8 cellular contexts compared by ENCODE assay signal in the genomic region with DNA sequence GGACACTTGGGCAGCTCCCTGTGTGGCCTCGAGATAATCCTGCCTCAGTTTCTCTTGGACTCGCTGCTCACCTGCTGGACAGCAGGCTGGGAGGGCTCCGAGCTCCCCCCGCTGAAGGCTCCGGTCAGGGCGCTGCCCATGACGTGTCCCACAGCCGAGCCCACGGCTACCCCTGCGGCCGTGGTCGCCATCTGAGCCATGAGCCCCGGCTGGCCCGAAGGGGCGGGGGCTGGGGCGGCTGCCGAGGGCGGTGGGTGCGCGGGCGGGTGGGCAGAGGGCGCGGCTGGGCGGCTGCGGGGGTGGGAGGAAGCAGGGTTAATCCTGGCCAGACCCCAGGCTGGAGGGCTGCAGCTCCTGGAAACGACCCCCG. TPM values are rescaled to one million over a fixed set of nuclear protein-coding genes. Genes with fewer than 3 reads are reported as not detected.
DNase-seq lines count a peak whose midpoint lies in the region; ATAC-seq, FAIRE-seq and TF ChIP-seq lines count a peak whose summit lies in the region.

No MANE protein-coding gene starts in this region.

- H3K9me3 Mint-ChIP-seq in H9 = no peaks in the 10 kb centered on the region
- H3K9me3 Mint-ChIP-seq in activated T-helper 17 cell treated with anti-CD3 and anti-CD28 coated beads, Interleukin-2, amount 50 U/mL, for 72 hours = no peaks in the 10 kb centered on the region

- no peak overlapping the region for H3K18ac ChIP-seq in H9 (ENCODE audit: insufficient read length, low read depth, low read length)

- H3K27ac ChIP-seq in H9 (ENCODE audit: insufficient read length, low read depth, low read length) = no peak overlapping the region
- H3K27ac ChIP-seq in right cardiac atrium (ENCODE audit: low read length) = peak overlapping the region; percentile 90

- no peak for FAIRE-seq in GM19239 (lab: Jason Lieb, UNC)

- no peak overlapping the region for H4K8ac ChIP-seq in H9 (replicated peaks; ENCODE audit: insufficient read length, low read depth, low read length)

- H3K9ac ChIP-seq in H9 (ENCODE audit: extremely low read depth, insufficient read length, low read length) = no peak overlapping the region
- H3K9ac ChIP-seq in skeletal muscle satellite cell (ENCODE audit: low read depth, low read length) = peak overlapping the region; percentile 84

- H3K27ac Mint-ChIP-seq in H9 = no peak overlapping the region
- no peak overlapping the region for H3K27ac Mint-ChIP-seq in activated T-helper 17 cell treated with anti-CD3 and anti-CD28 coated beads, Interleukin-2, amount 50 U/mL, for 72 hours

- no peak for TF ChIP-seq CTCF in H9 (conservative IDR thresholded peaks at IDR 0.05)

- H2BK15ac ChIP-seq in H9 (ENCODE audit: low read depth, low read length) = no peak overlapping the region

- H2BK5ac ChIP-seq in H9 (ENCODE audit: insufficient read length, low read length) = no peak overlapping the region

- H3K23me2 ChIP-seq in H9 (ENCODE audit: insufficient read length, low read depth, low read length, poor library complexity, severe bottlenecking) = peaks cover 7% of the 10 kb centered on the region

- H3K36me3 Mint-ChIP-seq in H9 (ENCODE audit: insufficient read depth in 1 of 3, low read depth in 3 of 3) = peaks cover 5 to 10% (median 7%) of the 10 kb centered on the region in 3 experiments; a peak in 4 of 7 replicates
- H3K36me3 Mint-ChIP-seq in activated T-helper 17 cell treated with anti-CD3 and anti-CD28 coated beads, Interleukin-2, amount 50 U/mL, for 72 hours (ENCODE audit: low read depth) = no peaks in the 10 kb centered on the region

- H3K4me3 ChIP-seq in right cardiac atrium (ENCODE audit: low read length) (peak overlapping the region; percentile 65), skeletal muscle satellite cell (ENCODE audit: low read length) (peak overlapping the region; percentile 77)

- peaks cover 4% of the 10 kb centered on the region; the same call in 1 of the 2 replicates for H3K4me1 ChIP-seq in H9 (ENCODE audit: insufficient read depth, low read length)
- H3K4me1 ChIP-seq in right cardiac atrium (ENCODE audit: control insufficient read depth, insufficient read depth, low read length) = no peaks in the 10 kb centered on the region
- H3K4me1 ChIP-seq in skeletal muscle satellite cell (ENCODE audit: control insufficient read depth, insufficient read depth, low read length) = peaks cover 21% of the 10 kb centered on the region

- H3K79me2 ChIP-seq in H9 (ENCODE audit: insufficient read depth, low read length) = no peaks in the 10 kb centered on the region

- no peak overlapping the region for H2AK5ac ChIP-seq in H9 (ENCODE audit: insufficient read length, low read length)

- peaks cover 43% of the 10 kb centered on the region for H3K27me3 Mint-ChIP-seq in H9 (ENCODE audit: low read depth)
- no peaks in the 10 kb centered on the region for H3K27me3 Mint-ChIP-seq in activated T-helper 17 cell treated with anti-CD3 and anti-CD28 coated beads, Interleukin-2, amount 50 U/mL, for 72 hours

- H3K56ac ChIP-seq in H9 (ENCODE audit: insufficient read length, low read depth, low read length) = no peak overlapping the region

- H3K4me2 ChIP-seq in H9 (ENCODE audit: insufficient read depth, insufficient read length, low read length) (peak overlapping the region; percentile 39), skeletal muscle satellite cell (ENCODE audit: low read length) (peak overlapping the region; percentile 95)

- intact Hi-C loops in right cardiac atrium (cut with DNase I) = loop anchor here (5.0 to 10.0 kb wide), 2 partner anchors 80 to 242 kb away; no protein-coding TSS in a partner anchor

- no peak overlapping the region for H3K4ac ChIP-seq in H9 (ENCODE audit: low read depth, low read length)

- H3K79me1 ChIP-seq in H9 (ENCODE audit: insufficient read depth, low read depth, low read length, poor library complexity, severe bottlenecking) = no peaks in the 10 kb centered on the region

- DNase-seq in H9 = no peak
- peak in 1 of 3 donors; percentile 66 for DNase-seq in right cardiac atrium
- no peak for DNase-seq in GM19239 (ENCODE audit: insufficient read length, low spot score)
- no peak for DNase-seq in NCI-H187 treated with DMSO at 0.1 percent for 48 hours (lab: John Stamatoyannopoulos, UW)
- no peak for DNase-seq in NAMALWA (ENCODE audit: low spot score)

- H3K4me3 Mint-ChIP-seq in H9 = peak overlapping the region; percentile 74 to 91
- peak overlapping the region; percentile 76 for H3K4me3 Mint-ChIP-seq in activated T-helper 17 cell treated with anti-CD3 and anti-CD28 coated beads, Interleukin-2, amount 50 U/mL, for 72 hours

- no peaks in the 10 kb centered on the region for H4K20me1 ChIP-seq in H9 (ENCODE audit: control insufficient read depth, insufficient read depth, insufficient read length)

- H4K91ac ChIP-seq in H9 (ENCODE audit: insufficient read length, low read depth, low read length) = no peak overlapping the region

- peaks cover 22 to 42% of the 10 kb centered on the region in 2 experiments for H3K4me1 Mint-ChIP-seq in H9
- no peaks in the 10 kb centered on the region for H3K4me1 Mint-ChIP-seq in activated T-helper 17 cell treated with anti-CD3 and anti-CD28 coated beads, Interleukin-2, amount 50 U/mL, for 72 hours

- H3K23ac ChIP-seq in H9 (ENCODE audit: insufficient read length, low read depth, low read length) = no peak overlapping the region

- H3K14ac ChIP-seq in H9 (ENCODE audit: insufficient read depth, low read length) = 0 out of 2 replicates have a peak overlapping the region, but pooled peaks have one; percentile 5

- no peak overlapping the region for H2BK120ac ChIP-seq in H9 (ENCODE audit: low read depth, low read length, poor library complexity, severe bottlenecking)

- WGBS in H9 (ENCODE audit: extremely low coverage, insufficient read length, low lambda C conversion rate) = no CpG with 5 or more reads among the region's 27 CpGs
- WGBS in right cardiac atrium = 6% methylated on average over 27 of the region's 27 CpGs

- no peak overlapping the region for H2AFZ ChIP-seq in H9 (ENCODE audit: low read length)

- H3K27me3 ChIP-seq in H9 (ENCODE audit: insufficient read depth, low read length) (peaks cover 6% of the 10 kb centered on the region; the same call in 1 of the 2 replicates), right cardiac atrium (ENCODE audit: control insufficient read depth, insufficient read depth) (no peaks in the 10 kb centered on the region), skeletal muscle satellite cell (ENCODE audit: control insufficient read depth, insufficient read depth, low read length) (no peaks in the 10 kb centered on the region)

- no peak overlapping the region for H2BK12ac ChIP-seq in H9 (ENCODE audit: insufficient read length, low read depth, low read length)

- H3K36me3 ChIP-seq in skeletal muscle satellite cell (ENCODE audit: insufficient read depth, low read length) = no peaks in the 10 kb centered on the region

- no peak overlapping the region for H3T11ph ChIP-seq in H9 (ENCODE audit: low read length)

- H3K9me3 ChIP-seq in H9 (ENCODE audit: control insufficient read depth, low read depth, low read length) (no peaks in the 10 kb centered on the region), right cardiac atrium (ENCODE audit: control insufficient read depth, low read length) (no peaks in the 10 kb centered on the region), skeletal muscle satellite cell (replicated peaks; ENCODE audit: low read length) (no peaks in the 10 kb centered on the region)

- peak; percentile 6 for ATAC-seq in activated T-helper 17 cell treated with anti-CD3 and anti-CD28 coated beads, Interleukin-2, amount 50 U/mL, for 72 hours (replicated peaks)
- ATAC-seq in right cardiac atrium = peak; percentile 0 to 4
- no peak for ATAC-seq in HG03439 (IDR thresholded peaks at IDR 0.05; ENCODE audit: unreplicated experiment)

- H2BK20ac ChIP-seq in H9 (ENCODE audit: low read depth, low read length, poor library complexity, severe bottlenecking) = no peak overlapping the region

- no peak overlapping the region for H4K5ac ChIP-seq in H9 (ENCODE audit: insufficient read length, low read depth, low read length)

RNA-seq across cellular contexts. Expression of a gene that starts 0.5 kb away (rescaled TPM):
- total RNA-seq in H9 (2021) (47.5 and 53.7 TPM in 2 replicates), right cardiac atrium (1,000 to 10,000 TPM in 3 of 4 donors, 100 to 1,000 TPM in 1; 993 to 1,434 (median 1,175) TPM)
- total RNA-seq in activated T-helper 17 cell treated with anti-CD3 and anti-CD28 coated beads, Interleukin-2, amount 50 U/mL, for 72 hours = 100 to 1,000 TPM in 1 of 2 donors, 10 to 100 TPM in 1; 49.6 to 104 TPM
- 1,153 TPM for polyA plus RNA-seq in right cardiac atrium
- total RNA-seq in skeletal muscle satellite cell (2012; rRNA removed) = 7.6 and 17.2 TPM in 2 replicates

RNA-seq across cellular contexts. Expression of a gene that starts 4.5 kb away (rescaled TPM):
- total RNA-seq in H9 (2021) (0.81 and 1.8 TPM in 2 replicates), right cardiac atrium (under 1 TPM in 1 of 4 donors, not detected in 3; 0.21 TPM)
- not detected for total RNA-seq in activated T-helper 17 cell treated with anti-CD3 and anti-CD28 coated beads, Interleukin-2, amount 50 U/mL, for 72 hours
- polyA plus RNA-seq in right cardiac atrium = not detected
- 0.25 TPM in 1 of 2 replicates, not detected in the other for total RNA-seq in skeletal muscle satellite cell (2012; rRNA removed)

RNA-seq across cellular contexts. Expression of a gene that starts 5.4 kb away (rescaled TPM):
- 4.9 and 5.3 TPM in 2 replicates for total RNA-seq in H9 (2021)
- total RNA-seq in activated T-helper 17 cell treated with anti-CD3 and anti-CD28 coated beads, Interleukin-2, amount 50 U/mL, for 72 hours = under 1 TPM; 0.45 to 0.50 TPM
- 10 to 100 TPM in 2 of 4 donors, 1 to 10 TPM in 2; 2.8 to 15.4 (median 11.5) TPM for total RNA-seq in right cardiac atrium
- polyA plus RNA-seq in right cardiac atrium = 5.9 TPM
- 5.1 and 17.0 TPM in 2 replicates for total RNA-seq in skeletal muscle satellite cell (2012; rRNA removed)

RNA-seq across cellular contexts. Expression of a gene that starts 13.1 kb away (rescaled TPM):
- 0.50 TPM in 2 replicates for total RNA-seq in H9 (2021)
- not detected for total RNA-seq in activated T-helper 17 cell treated with anti-CD3 and anti-CD28 coated beads, Interleukin-2, amount 50 U/mL, for 72 hours
- total RNA-seq in right cardiac atrium = under 1 TPM in 2 of 4 donors, not detected in 2; 0.40 to 0.41 TPM
- polyA plus RNA-seq in right cardiac atrium = 0.61 TPM
- not detected in 2 replicates for total RNA-seq in skeletal muscle satellite cell (2012; rRNA removed)

RNA-seq across cellular contexts. Expression of a gene that starts 16.4 kb away (rescaled TPM):
- 3.2 and 3.5 TPM in 2 replicates for total RNA-seq in H9 (2021)
- total RNA-seq in activated T-helper 17 cell treated with anti-CD3 and anti-CD28 coated beads, Interleukin-2, amount 50 U/mL, for 72 hours = 1 to 10 TPM in 1 of 2 donors, under 1 TPM in 1; 0.82 to 1.1 TPM
- 1 to 10 TPM; 5.6 to 6.3 (median 6.1) TPM for total RNA-seq in right cardiac atrium
- polyA plus RNA-seq in right cardiac atrium = 1.9 TPM
- 3.5 and 3.9 TPM in 2 replicates for total RNA-seq in skeletal muscle satellite cell (2012; rRNA removed)

Comparison
In these comparisons a context has a peak if more than half of its experiments do, and no peak if none do; other contexts are left out.
1. RNA of a gene that starts 0.5 kb away (total RNA-seq): 993 to 1,434 TPM in right cardiac atrium; 49.6 to 104 TPM in activated T-helper 17 cell treated with anti-CD3 and anti-CD28 coated beads, Interleukin-2, amount 50 U/mL, for 72 hours and 47.5 to 53.7 TPM in H9; every median in the first group is over 4 times any median in the second.